Comparison of ENCODE assay signal across 5 cellular contexts in genomic region chr9:86207193-86207592, GRCh38. TPM values are rescaled to one million over a fixed set of nuclear protein-coding genes. Genes with fewer than 3 reads are reported as not detected.
"Had no signal": no experiment of that assay in that cellular context is flagged by ENCODE, and none has a peak within 500 bp of the region (broad histone marks: within the 10 kb centered on the region; RNA-seq: fewer than 3 reads in every experiment).

No MANE protein-coding gene starts in this region.

- H3K4me3 ChIP-seq: K562 had no signal

- DNase-seq: IMR-90 had no signal

- H3K27ac ChIP-seq: HL-60 had no signal

- ATAC-seq: HepG2, K562 had no signal

RNA-seq across cellular contexts. Expression of gene C9orf153, which starts 52.3 kb away (rescaled TPM):
- total RNA-seq: HT1080, IMR-90 had no signal
- polyA plus RNA-seq: IMR-90 had no signal
